Comparison of ENCODE assay signal across 28 cellular contexts in the genomic region with DNA sequence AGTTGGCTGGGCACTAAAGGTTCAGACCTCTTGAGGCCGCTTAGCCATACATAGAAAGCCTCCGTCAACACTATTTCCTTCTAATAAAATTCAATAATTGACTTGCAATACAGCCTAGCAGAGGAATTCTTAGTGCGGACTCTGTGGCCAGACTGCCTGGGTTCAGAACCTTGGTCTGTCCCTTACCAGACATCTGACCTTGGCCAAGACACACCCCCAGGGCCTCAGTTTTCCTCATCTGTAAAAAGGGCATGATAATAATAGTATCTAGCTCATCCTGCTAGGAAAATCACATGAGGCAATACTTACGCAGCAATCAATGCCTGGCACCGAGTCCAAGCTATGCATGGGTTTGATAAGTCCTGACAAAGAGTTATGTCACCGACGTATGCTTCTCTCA.
"Had no signal": no experiment of that assay in that cellular context is flagged by ENCODE, and none has a peak within 500 bp of the region (broad histone marks: within the 10 kb centered on the region; RNA-seq: fewer than 3 reads in every experiment).

No MANE protein-coding gene starts in this region.

- FAIRE-seq: colon, endometrium, endothelial cell of umbilical vein, frontal cortex had no signal

- H3K36me3 ChIP-seq: colonic mucosa, esophagus muscularis mucosa, esophagus squamous epithelium, gastrocnemius medialis, gastroesophageal sphincter, heart left ventricle, heart right ventricle had no signal

- H3K4me1 ChIP-seq: colonic mucosa, esophagus muscularis mucosa, gastrocnemius medialis, gastroesophageal sphincter, heart left ventricle, heart right ventricle had no signal

- H3K4me3 Mint-ChIP-seq: dendritic cell treated with granulocyte-macrophage colony-stimulating factor and Interleukin-4, amounts not matched to agents 40 ng/mL and 50 ng/mL, for 4 days; endodermal cell had no signal

- H3K4me3 ChIP-seq: colonic mucosa, coronary artery, dorsolateral prefrontal cortex, esophagus muscularis mucosa, esophagus squamous epithelium, gastrocnemius medialis, gastroesophageal sphincter, heart left ventricle, heart right ventricle had no signal

- H3K9me3 ChIP-seq: colonic mucosa, esophagus muscularis mucosa, esophagus squamous epithelium, gastrocnemius medialis, gastroesophageal sphincter, heart left ventricle, heart right ventricle had no signal

- DNase-seq: colonic mucosa; cortex of kidney; dermis blood vessel endothelial cell; effector CD4-positive, alpha-beta T cell; effector CD8-positive, alpha-beta T cell; effector memory CD4-positive, alpha-beta T cell; endodermal cell; erythroblast; esophagus squamous epithelium; foreskin fibroblast; foreskin keratinocyte; foreskin melanocyte; gastrocnemius medialis; glutamatergic neuron; head of caudate nucleus; heart left ventricle; heart right ventricle had no signal

- ATAC-seq: esophagus mucosa, foreskin keratinocyte, gastrocnemius medialis, gastroesophageal sphincter, heart left ventricle, heart right ventricle had no signal

- H3K27ac Mint-ChIP-seq: dendritic cell treated with granulocyte-macrophage colony-stimulating factor and Interleukin-4, amounts not matched to agents 40 ng/mL and 50 ng/mL, for 4 days; endodermal cell had no signal

- H3K9me3 Mint-ChIP-seq: dendritic cell treated with granulocyte-macrophage colony-stimulating factor and Interleukin-4, amounts not matched to agents 40 ng/mL and 50 ng/mL, for 4 days; endodermal cell had no signal

- H3K27me3 ChIP-seq: colonic mucosa, dorsolateral prefrontal cortex, esophagus muscularis mucosa, esophagus squamous epithelium, foreskin keratinocyte, gastrocnemius medialis had no signal

- H3K27ac ChIP-seq: colonic mucosa, coronary artery, dorsolateral prefrontal cortex, epithelial cell of prostate, esophagus muscularis mucosa, esophagus squamous epithelium, foreskin keratinocyte, gastrocnemius medialis, gastroesophageal sphincter, heart left ventricle, heart right ventricle had no signal
